1 cellular context compared by ENCODE assay signal in genomic region chrX:78027798-78028197, GRCh38.
A peak's percentile ranks its signal among the peaks of the same experiment; 100 is the strongest.
TF ChIP-seq lines count a peak whose summit lies in the region.

No MANE protein-coding gene starts in this region.

TF ChIP-seq in HEK293, 187 proteins besides CTCF, POLR2A, EP300 and RAD21 (continued from another document and continues in another):
- TF ChIP-seq GLIS2 (tag by site-specific recombination; IDR thresholded peaks at IDR 0.05) (no peak), ZNF561 (tag by site-specific recombination; IDR thresholded peaks at IDR 0.05; ENCODE audit: borderline replicate concordance) (no peak), ZNF843 (tag by site-specific recombination; IDR thresholded peaks at IDR 0.05) (no peak), ZNF785 (tag by site-specific recombination; IDR thresholded peaks at IDR 0.05) (no peak), ZNF19 (tag by site-specific recombination; IDR thresholded peaks at IDR 0.05; ENCODE audit: low read depth) (0 out of 2 replicates have a peak, but pooled peaks have one; percentile 35), ZNF184 (tag by site-specific recombination; IDR thresholded peaks at IDR 0.05) (no peak), ZNF423 (tag by site-specific recombination; IDR thresholded peaks at IDR 0.05) (no peak), ZNF132 (tag by site-specific recombination; IDR thresholded peaks at IDR 0.05; ENCODE audit: borderline replicate concordance) (no peak), ZNF677 (tag by site-specific recombination; IDR thresholded peaks at IDR 0.05) (no peak), BCL6B (tag by site-specific recombination; IDR thresholded peaks at IDR 0.05) (no peak), ZBTB21 (tag by site-specific recombination; IDR thresholded peaks at IDR 0.05) (0 out of 2 replicates have a peak, but pooled peaks have one; percentile 23), ZNF350 (tag by site-specific recombination; IDR thresholded peaks at IDR 0.05) (no peak), ZNF670 (tag by site-specific recombination; IDR thresholded peaks at IDR 0.05; ENCODE audit: low read depth) (no peak), ZNF16 (tag by site-specific recombination; IDR thresholded peaks at IDR 0.05; ENCODE audit: low read depth) (no peak), PATZ1 (tag by site-specific recombination; IDR thresholded peaks at IDR 0.05) (no peak), ZNF311 (tag by site-specific recombination; IDR thresholded peaks at IDR 0.05; ENCODE audit: borderline replicate concordance) (no peak), ZNF211 (tag by site-specific recombination; IDR thresholded peaks at IDR 0.05; ENCODE audit: low read depth) (no peak), ZNF214 (tag by site-specific recombination; IDR thresholded peaks at IDR 0.05; ENCODE audit: borderline replicate concordance) (peak; percentile 27; the same call in 1 of the 2 replicates), ZNF223 (tag by site-specific recombination; IDR thresholded peaks at IDR 0.05) (no peak), EGR2 (tag by site-specific recombination; IDR thresholded peaks at IDR 0.05; ENCODE audit: low read depth) (no peak), PRDM1 (tag by site-specific recombination; IDR thresholded peaks at IDR 0.05) (no peak), ZNF274 (IDR thresholded peaks at IDR 0.05; ENCODE audit: low read length) (no peak), ZNF274 (tag by site-specific recombination; IDR thresholded peaks at IDR 0.05; ENCODE audit: borderline replicate concordance) (no peak), SALL2 (tag by site-specific recombination; IDR thresholded peaks at IDR 0.05; ENCODE audit: borderline replicate concordance) (no peak), ZBTB49 (tag by site-specific recombination; IDR thresholded peaks at IDR 0.05; ENCODE audit: low read depth) (no peak), ZNF324 (tag by site-specific recombination; IDR thresholded peaks at IDR 0.05) (no peak), ZBTB10 (tag by site-specific recombination; IDR thresholded peaks at IDR 0.05) (no peak), ZNF664 (tag by site-specific recombination; IDR thresholded peaks at IDR 0.05) (peak; percentile 70; the same call in 1 of the 2 replicates), FEZF1 (tag by site-specific recombination; IDR thresholded peaks at IDR 0.05) (no peak), KLF10 (tag by site-specific recombination; IDR thresholded peaks at IDR 0.05) (no peak), ZNF623 (tag by site-specific recombination; IDR thresholded peaks at IDR 0.05) (peak; percentile 74), TCF7L2 (IDR thresholded peaks at IDR 0.05; ENCODE audit: borderline replicate concordance, low read depth, low read length) (no peak), ZNF112 (tag by site-specific recombination; IDR thresholded peaks at IDR 0.05) (no peak), ZNF791 (tag by site-specific recombination; IDR thresholded peaks at IDR 0.05) (0 out of 2 replicates have a peak, but pooled peaks have one; percentile 50)
- TF ChIP-seq, protein P1, sequence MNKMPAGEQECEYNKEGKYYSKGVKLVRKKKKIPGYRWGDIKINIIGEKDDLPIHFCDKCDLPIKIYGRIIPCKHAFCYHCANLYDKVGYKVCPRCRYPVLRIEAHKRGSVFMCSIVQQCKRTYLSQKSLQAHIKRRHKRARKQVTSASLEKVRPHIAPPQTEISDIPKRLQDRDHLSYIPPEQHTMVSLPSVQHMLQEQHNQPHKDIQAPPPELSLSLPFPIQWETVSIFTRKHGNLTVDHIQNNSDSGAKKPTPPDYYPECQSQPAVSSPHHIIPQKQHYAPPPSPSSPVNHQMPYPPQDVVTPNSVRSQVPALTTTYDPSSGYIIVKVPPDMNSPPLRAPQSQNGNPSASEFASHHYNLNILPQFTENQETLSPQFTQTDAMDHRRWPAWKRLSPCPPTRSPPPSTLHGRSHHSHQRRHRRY (tag by site-specific recombination; IDR thresholded peaks at IDR 0.05) = no peak
- TF ChIP-seq, protein P2, sequence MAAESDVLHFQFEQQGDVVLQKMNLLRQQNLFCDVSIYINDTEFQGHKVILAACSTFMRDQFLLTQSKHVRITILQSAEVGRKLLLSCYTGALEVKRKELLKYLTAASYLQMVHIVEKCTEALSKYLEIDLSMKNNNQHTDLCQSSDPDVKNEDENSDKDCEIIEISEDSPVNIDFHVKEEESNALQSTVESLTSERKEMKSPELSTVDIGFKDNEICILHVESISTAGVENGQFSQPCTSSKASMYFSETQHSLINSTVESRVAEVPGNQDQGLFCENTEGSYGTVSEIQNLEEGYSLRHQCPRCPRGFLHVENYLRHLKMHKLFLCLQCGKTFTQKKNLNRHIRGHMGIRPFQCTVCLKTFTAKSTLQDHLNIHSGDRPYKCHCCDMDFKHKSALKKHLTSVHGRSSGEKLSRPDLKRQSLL (tag by site-specific recombination; IDR thresholded peaks at IDR 0.05) = no peak
- TF ChIP-seq, protein P3, sequence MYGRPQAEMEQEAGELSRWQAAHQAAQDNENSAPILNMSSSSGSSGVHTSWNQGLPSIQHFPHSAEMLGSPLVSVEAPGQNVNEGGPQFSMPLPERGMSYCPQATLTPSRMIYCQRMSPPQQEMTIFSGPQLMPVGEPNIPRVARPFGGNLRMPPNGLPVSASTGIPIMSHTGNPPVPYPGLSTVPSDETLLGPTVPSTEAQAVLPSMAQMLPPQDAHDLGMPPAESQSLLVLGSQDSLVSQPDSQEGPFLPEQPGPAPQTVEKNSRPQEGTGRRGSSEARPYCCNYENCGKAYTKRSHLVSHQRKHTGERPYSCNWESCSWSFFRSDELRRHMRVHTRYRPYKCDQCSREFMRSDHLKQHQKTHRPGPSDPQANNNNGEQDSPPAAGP (tag by site-specific recombination; IDR thresholded peaks at IDR 0.05) = no peak
- TF ChIP-seq, protein P4, sequence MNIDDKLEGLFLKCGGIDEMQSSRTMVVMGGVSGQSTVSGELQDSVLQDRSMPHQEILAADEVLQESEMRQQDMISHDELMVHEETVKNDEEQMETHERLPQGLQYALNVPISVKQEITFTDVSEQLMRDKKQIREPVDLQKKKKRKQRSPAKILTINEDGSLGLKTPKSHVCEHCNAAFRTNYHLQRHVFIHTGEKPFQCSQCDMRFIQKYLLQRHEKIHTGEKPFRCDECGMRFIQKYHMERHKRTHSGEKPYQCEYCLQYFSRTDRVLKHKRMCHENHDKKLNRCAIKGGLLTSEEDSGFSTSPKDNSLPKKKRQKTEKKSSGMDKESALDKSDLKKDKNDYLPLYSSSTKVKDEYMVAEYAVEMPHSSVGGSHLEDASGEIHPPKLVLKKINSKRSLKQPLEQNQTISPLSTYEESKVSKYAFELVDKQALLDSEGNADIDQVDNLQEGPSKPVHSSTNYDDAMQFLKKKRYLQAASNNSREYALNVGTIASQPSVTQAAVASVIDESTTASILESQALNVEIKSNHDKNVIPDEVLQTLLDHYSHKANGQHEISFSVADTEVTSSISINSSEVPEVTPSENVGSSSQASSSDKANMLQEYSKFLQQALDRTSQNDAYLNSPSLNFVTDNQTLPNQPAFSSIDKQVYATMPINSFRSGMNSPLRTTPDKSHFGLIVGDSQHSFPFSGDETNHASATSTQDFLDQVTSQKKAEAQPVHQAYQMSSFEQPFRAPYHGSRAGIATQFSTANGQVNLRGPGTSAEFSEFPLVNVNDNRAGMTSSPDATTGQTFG (tag by site-specific recombination; IDR thresholded peaks at IDR 0.05; ENCODE audit: borderline replicate concordance) = no peak
- TF ChIP-seq, protein P5, sequence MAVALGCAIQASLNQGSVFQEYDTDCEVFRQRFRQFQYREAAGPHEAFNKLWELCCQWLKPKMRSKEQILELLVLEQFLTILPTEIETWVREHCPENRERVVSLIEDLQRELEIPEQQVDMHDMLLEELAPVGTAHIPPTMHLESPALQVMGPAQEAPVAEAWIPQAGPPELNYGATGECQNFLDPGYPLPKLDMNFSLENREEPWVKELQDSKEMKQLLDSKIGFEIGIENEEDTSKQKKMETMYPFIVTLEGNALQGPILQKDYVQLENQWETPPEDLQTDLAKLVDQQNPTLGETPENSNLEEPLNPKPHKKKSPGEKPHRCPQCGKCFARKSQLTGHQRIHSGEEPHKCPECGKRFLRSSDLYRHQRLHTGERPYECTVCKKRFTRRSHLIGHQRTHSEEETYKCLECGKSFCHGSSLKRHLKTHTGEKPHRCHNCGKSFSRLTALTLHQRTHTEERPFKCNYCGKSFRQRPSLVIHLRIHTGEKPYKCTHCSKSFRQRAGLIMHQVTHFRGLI (tag by site-specific recombination; IDR thresholded peaks at IDR 0.05) = no peak
- TF ChIP-seq, protein P6, sequence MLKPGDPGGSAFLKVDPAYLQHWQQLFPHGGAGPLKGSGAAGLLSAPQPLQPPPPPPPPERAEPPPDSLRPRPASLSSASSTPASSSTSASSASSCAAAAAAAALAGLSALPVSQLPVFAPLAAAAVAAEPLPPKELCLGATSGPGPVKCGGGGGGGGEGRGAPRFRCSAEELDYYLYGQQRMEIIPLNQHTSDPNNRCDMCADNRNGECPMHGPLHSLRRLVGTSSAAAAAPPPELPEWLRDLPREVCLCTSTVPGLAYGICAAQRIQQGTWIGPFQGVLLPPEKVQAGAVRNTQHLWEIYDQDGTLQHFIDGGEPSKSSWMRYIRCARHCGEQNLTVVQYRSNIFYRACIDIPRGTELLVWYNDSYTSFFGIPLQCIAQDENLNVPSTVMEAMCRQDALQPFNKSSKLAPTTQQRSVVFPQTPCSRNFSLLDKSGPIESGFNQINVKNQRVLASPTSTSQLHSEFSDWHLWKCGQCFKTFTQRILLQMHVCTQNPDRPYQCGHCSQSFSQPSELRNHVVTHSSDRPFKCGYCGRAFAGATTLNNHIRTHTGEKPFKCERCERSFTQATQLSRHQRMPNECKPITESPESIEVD (tag by site-specific recombination; IDR thresholded peaks at IDR 0.05) = no peak
- TF ChIP-seq, protein P7, sequence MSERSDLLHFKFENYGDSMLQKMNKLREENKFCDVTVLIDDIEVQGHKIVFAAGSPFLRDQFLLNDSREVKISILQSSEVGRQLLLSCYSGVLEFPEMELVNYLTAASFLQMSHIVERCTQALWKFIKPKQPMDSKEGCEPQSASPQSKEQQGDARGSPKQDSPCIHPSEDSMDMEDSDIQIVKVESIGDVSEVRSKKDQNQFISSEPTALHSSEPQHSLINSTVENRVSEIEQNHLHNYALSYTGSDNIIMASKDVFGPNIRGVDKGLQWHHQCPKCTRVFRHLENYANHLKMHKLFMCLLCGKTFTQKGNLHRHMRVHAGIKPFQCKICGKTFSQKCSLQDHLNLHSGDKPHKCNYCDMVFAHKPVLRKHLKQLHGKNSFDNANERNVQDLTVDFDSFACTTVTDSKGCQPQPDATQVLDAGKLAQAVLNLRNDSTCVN (tag by site-specific recombination; optimal IDR thresholded peaks at IDR 0.05) = no peak
